ENCODE assay signal across 8 cellular contexts in genomic region chr19:34429553-34429952, GRCh38. TPM values are rescaled to one million over a fixed set of nuclear protein-coding genes. Genes with fewer than 3 reads are reported as not detected.
A peak's percentile ranks its signal among the peaks of the same experiment; 100 is the strongest.
DNase-seq lines count a peak whose midpoint lies in the region; ATAC-seq and TF ChIP-seq lines count a peak whose summit lies in the region.

No MANE protein-coding gene starts in this region.

- H3K36me3 ChIP-seq in BLaER1 (peaks cover 51% of the 10 kb centered on the region), MG63 (peaks cover 47% of the 10 kb centered on the region), ectodermal cell (ENCODE audit: control insufficient read depth, insufficient read depth, low read length) (peaks cover 13% of the 10 kb centered on the region), neural cell (ENCODE audit: insufficient read depth, low read length) (peaks cover 5% of the 10 kb centered on the region)

- peaks cover 62% of the 10 kb centered on the region for H4K20me1 ChIP-seq in BLaER1
- peaks cover 7% of the 10 kb centered on the region for H4K20me1 ChIP-seq in neural cell (ENCODE audit: insufficient read depth)

- ATAC-seq in GM19023 (IDR thresholded peaks at IDR 0.05; ENCODE audit: unreplicated experiment) (no peak), GM21367 (IDR thresholded peaks at IDR 0.05; ENCODE audit: unreplicated experiment) (no peak)

- H3K27me3 ChIP-seq in BLaER1, result no peaks in the 10 kb centered on the region
- no peaks in the 10 kb centered on the region for H3K27me3 ChIP-seq in MG63
- H3K27me3 ChIP-seq in ectodermal cell (ENCODE audit: control insufficient read depth, insufficient read depth, low read length, poor library complexity, severe bottlenecking), result no peaks in the 10 kb centered on the region
- no peaks in the 10 kb centered on the region for H3K27me3 ChIP-seq in neural cell (ENCODE audit: insufficient read depth, low read depth, low read length)

- peak overlapping the region; percentile 98 for H3K9ac ChIP-seq in BLaER1
- peak overlapping the region; percentile 85 for H3K9ac ChIP-seq in neural cell (ENCODE audit: low read length)

- H3K4me1 ChIP-seq in BLaER1, result peaks cover 29% of the 10 kb centered on the region
- H3K4me1 ChIP-seq in ectodermal cell (ENCODE audit: control insufficient read depth, insufficient read depth, low read length), result no peaks in the 10 kb centered on the region

- H3K4me3 ChIP-seq in BLaER1 (peak overlapping the region; percentile 99), MG63 (peak overlapping the region; percentile 89), ectodermal cell (ENCODE audit: insufficient read depth, low read depth, low read length) (peak overlapping the region; percentile 97), neural cell (ENCODE audit: low read length) (peak overlapping the region; percentile 80)

- H3F3A ChIP-seq in neural cell (ENCODE audit: insufficient read depth, low read length, poor library complexity, severe bottlenecking), result no peaks in the 10 kb centered on the region

- no peak for TF ChIP-seq EP300 in neural cell (conservative IDR thresholded peaks at IDR 0.05; ENCODE audit: poor library complexity, severe bottlenecking)

- H2AFZ ChIP-seq in neural cell (ENCODE audit: low read depth, low read length), result no peak overlapping the region

- peaks cover 64% of the 10 kb centered on the region for H3K79me2 ChIP-seq in neural cell (replicated peaks; ENCODE audit: insufficient read depth, low read length)

- no peaks in the 10 kb centered on the region for H3K9me3 ChIP-seq in BLaER1
- no peaks in the 10 kb centered on the region for H3K9me3 ChIP-seq in MG63
- no peaks in the 10 kb centered on the region for H3K9me3 ChIP-seq in ectodermal cell (ENCODE audit: control insufficient read depth, low read length)
- H3K9me3 ChIP-seq in neural cell (ENCODE audit: low read length), result no peaks in the 10 kb centered on the region

- 79 to 84% methylated on average over 9 of the region's 9 CpGs for WGBS in ectodermal cell, 2 experiments

- H3K9me2 ChIP-seq in neural cell (ENCODE audit: insufficient read depth, low read length), result no peaks in the 10 kb centered on the region

- TF ChIP-seq RAD21 in neural cell (conservative IDR thresholded peaks at IDR 0.05), result no peak

- H3K4me2 ChIP-seq in BLaER1, result peak overlapping the region; percentile 94
- H3K4me2 ChIP-seq in neural cell (ENCODE audit: low read length), result peak overlapping the region; percentile 97

- H3K27ac ChIP-seq in BLaER1 (0 out of 2 replicates have a peak overlapping the region, but pooled peaks have one; percentile 98), ectodermal cell (ENCODE audit: insufficient read depth, low read depth, low read length, poor library complexity, severe bottlenecking) (no peak overlapping the region), neural cell (ENCODE audit: low read length) (no peak overlapping the region)

- no peak for DNase-seq in MG63
- no peak for DNase-seq in dermis blood vessel endothelial cell
- DNase-seq in NCI-H2081 (lab: John Stamatoyannopoulos, UW), result no peak

- no peak for TF ChIP-seq CTCF in neural cell (IDR thresholded peaks at IDR 0.05; ENCODE audit: poor library complexity, severe bottlenecking)

TF ChIP-seq in neural cell, 6 proteins besides CTCF, POLR2A, EP300 and RAD21:
- TF ChIP-seq SMC3 (conservative IDR thresholded peaks at IDR 0.05; ENCODE audit: poor library complexity), result no peak
- TF ChIP-seq MXI1 (conservative IDR thresholded peaks at IDR 0.05; ENCODE audit: poor library complexity, severe bottlenecking), result no peak
- no peak for TF ChIP-seq POLR2AphosphoS5 (IDR thresholded peaks at IDR 0.05)

RNA-seq across cellular contexts. Expression of gene UBA2, which starts 1.4 kb away (rescaled TPM):
- 298 and 359 TPM in 2 replicates for total RNA-seq in MG63 (2014; rRNA removed; shearing (Covaris generic); ENCODE audit: low replicate concordance)
- 280 TPM for polyA plus RNA-seq in ectodermal cell (2013, experiment 1 of 4)
- polyA plus RNA-seq in ectodermal cell (2013, experiment 2 of 4), result 276 TPM
- polyA plus RNA-seq in ectodermal cell (2013, experiment 3 of 4), result 263 TPM
- 291 TPM for polyA plus RNA-seq in ectodermal cell (2013, experiment 4 of 4)
- polyA plus RNA-seq in neural cell, result 232 and 245 TPM in 2 replicates
- 198 and 202 TPM in 2 replicates for polyA minus RNA-seq in neural cell
- total RNA-seq in dermis blood vessel endothelial cell, result 136 and 218 TPM in 2 replicates

RNA-seq across cellular contexts. Expression of gene PDCD2L, which starts 25.4 kb away (rescaled TPM):
- 10.6 and 19.8 TPM in 2 replicates for total RNA-seq in MG63 (2014; rRNA removed; shearing (Covaris generic); ENCODE audit: low replicate concordance)
- 24.9 TPM for polyA plus RNA-seq in ectodermal cell (2013, experiment 1 of 4)
- 19.2 TPM for polyA plus RNA-seq in ectodermal cell (2013, experiment 2 of 4)
- polyA plus RNA-seq in ectodermal cell (2013, experiment 3 of 4), result 20.7 TPM
- polyA plus RNA-seq in ectodermal cell (2013, experiment 4 of 4), result 22.3 TPM
- polyA plus RNA-seq in neural cell, result 47.5 and 75.2 TPM in 2 replicates
- 19.7 and 23.5 TPM in 2 replicates for polyA minus RNA-seq in neural cell
- 15.9 and 20.4 TPM in 2 replicates for total RNA-seq in dermis blood vessel endothelial cell

RNA-seq across cellular contexts. Expression of gene WTIP, which starts 52.0 kb away (rescaled TPM):
- 57.1 and 82.3 TPM in 2 replicates for total RNA-seq in MG63 (2014; rRNA removed; shearing (Covaris generic); ENCODE audit: low replicate concordance)
- 35.4 TPM for polyA plus RNA-seq in ectodermal cell (2013, experiment 1 of 4)
- polyA plus RNA-seq in ectodermal cell (2013, experiment 2 of 4), result 24.9 TPM
- 24.8 TPM for polyA plus RNA-seq in ectodermal cell (2013, experiment 3 of 4)
- polyA plus RNA-seq in ectodermal cell (2013, experiment 4 of 4), result 23.4 TPM
- polyA plus RNA-seq in neural cell, result 9.8 and 16.0 TPM in 2 replicates
- 15.7 and 19.5 TPM in 2 replicates for polyA minus RNA-seq in neural cell
- total RNA-seq in dermis blood vessel endothelial cell, result 49.5 and 52.1 TPM in 2 replicates
